In genomic region chr1:223133824-223134435, GRCh38 we compare ENCODE assay signal across 8 cellular contexts. TPM values are rescaled to one million over a fixed set of nuclear protein-coding genes. Genes with fewer than 3 reads are reported as not detected.
DNase-seq lines count a peak whose midpoint lies in the region; ATAC-seq lines count a peak whose summit lies in the region.

No MANE protein-coding gene starts in this region.

- DNase-seq in A172 (ENCODE audit: low spot score): peak; percentile 76
- DNase-seq in NCI-H226: peak; percentile 7
- DNase-seq in activated CD4-positive, CD25-positive, alpha-beta regulatory T cell (lab: John Stamatoyannopoulos, UW): peak; percentile 52 to 71 (median 66)
- peak in 56 of 61 donors; percentile 16 to 85 (median 64) for DNase-seq in caudate nucleus (lab: John Stamatoyannopoulos, UW)
- DNase-seq in islet precursor cell: peak; percentile 93
- peak; percentile 72 for DNase-seq in stimulated activated CD4-positive, alpha-beta T cell treated with anti-CD3 and anti-CD28 coated beads, Interleukin-12 subunit alpha, Interleukin-12 subunit beta, amount 100 ng/mL, for 4 hours

- no peak overlapping the region for H3K27ac ChIP-seq in caudate nucleus (ENCODE audit: low read depth, low read length)

- ATAC-seq in GM18858 (IDR thresholded peaks at IDR 0.05; ENCODE audit: unreplicated experiment) (peak; percentile 62), HG03135 (IDR thresholded peaks at IDR 0.05; ENCODE audit: unreplicated experiment) (peak; percentile 86)

RNA-seq across cellular contexts. Expression of gene TLR5, which starts 9.1 kb away (rescaled TPM):
- not detected in 2 replicates for total RNA-seq in A172 (2014; rRNA removed; shearing (Covaris generic))

Comparison
In these comparisons a context has a peak if more than half of its experiments do, and no peak if none do; other contexts are left out.
1. DNase-seq: peak in every context shown above with its lines; median percentile 93 in islet precursor cell; 76 in A172; 72 in stimulated activated CD4-positive, alpha-beta T cell treated with anti-CD3 and anti-CD28 coated beads, Interleukin-12 subunit alpha, Interleukin-12 subunit beta, amount 100 ng/mL, for 4 hours; 66 in activated CD4-positive, CD25-positive, alpha-beta regulatory T cell; 64 in caudate nucleus; 7 in NCI-H226.